ENCODE assay signal across 20 cellular contexts in genomic region chr7:152914014-152914844, GRCh38.
DNase-seq lines count a peak whose midpoint lies in the region; ATAC-seq, FAIRE-seq and TF ChIP-seq lines count a peak whose summit lies in the region.
"Had no signal": no experiment of that assay in that cellular context is flagged by ENCODE, and none has a peak within 500 bp of the region (broad histone marks: within the 10 kb centered on the region; RNA-seq: fewer than 3 reads in every experiment).

No MANE protein-coding gene starts in this region.

- DNase-seq in GM12891 (ENCODE audit: insufficient read length, low spot score): no peak
- no peak for DNase-seq in IMR-90
- no peak for DNase-seq in H1 (ENCODE audit: low read depth in 1 of 2, low spot score in 2 of 2)
- DNase-seq in NCI-H69 (lab: John Stamatoyannopoulos, UW): no peak
- no peak for DNase-seq in HT-29 (ENCODE audit: low spot score)
- no peak for DNase-seq in Kasumi-1 (lab: John Stamatoyannopoulos, UW)
- DNase-seq: C1 segment of cervical spinal cord; Calu3; CD4-positive, alpha-beta memory T cell; COR-L47; DMS153; DND-41; GOT3; H7; HCEC 1CT; HFFc6 had no signal

- intact Hi-C loops in IMR-90 (cut with micrococcal nuclease): no loop called here

- no peak overlapping the region for H4K5ac ChIP-seq in IMR-90 (ENCODE audit: low read depth, low read length)
- H4K5ac ChIP-seq in H1 (ENCODE audit: insufficient read length, low read depth, low read length): no peak overlapping the region

- POLR2A ChIA-PET in HEK293 (lab: Yijun Ruan, JAX): no interaction called here
- POLR2A ChIA-PET in IMR-90 (lab: Charles Lee; ENCODE audit: unreplicated experiment): no interaction called here
- POLR2A ChIA-PET in H1 (lab: Charles Lee; ENCODE audit: partially characterized antibody): no interaction called here

- CTCF ChIA-PET in HEK293 (lab: Yijun Ruan, JAX): no interaction called here
- CTCF ChIA-PET in IMR-90 (lab: Yijun Ruan, JAX): no interaction called here
- CTCF ChIA-PET in H1 (lab: Charles Lee; ENCODE audit: partially characterized antibody): no interaction called here

- H4K8ac ChIP-seq in IMR-90 (ENCODE audit: low read depth in 2 of 2, low read length in 2 of 2) (no peak overlapping the region), H1 (ENCODE audit: extremely low read depth, insufficient read depth, low read length) (no peak overlapping the region)

- H3K4me1 ChIP-seq in HEK293 (ENCODE audit: control insufficient read depth, insufficient read depth, low read length) (no peaks in the 10 kb centered on the region), IMR-90 (ENCODE audit: control insufficient read depth, insufficient read depth, low read length) (no peaks in the 10 kb centered on the region), H1 (replicated peaks in 1 of 4; ENCODE audit: control insufficient read depth in 3 of 4, insufficient read depth in 4 of 4, low read length in 3 of 4) (peaks cover 0 to 3% (median 0%) of the 10 kb centered on the region in 4 experiments; a peak in 1 of 7 replicates)

- H3K79me1 ChIP-seq in IMR-90 (ENCODE audit: low read depth in 1 of 2, low read length in 2 of 2) (no peaks in the 10 kb centered on the region), H1 (ENCODE audit: low read depth, low read length) (no peaks in the 10 kb centered on the region)

- WGBS in IMR-90 (ENCODE audit: extremely low coverage in 2 of 2, insufficient read length in 1 of 2), 2 experiments: 71% methylated on average over 5 of the region's 5 CpGs; no CpG with 5 or more reads in 1 of the 2 experiments
- WGBS in H1 (ENCODE audit: extremely low coverage in 1 of 2, insufficient coverage in 1 of 2, insufficient read length in 1 of 2, insufficient replicate concordance in 2 of 2, low coverage in 1 of 2, low lambda C conversion rate in 2 of 2, missing lambda C conversion rate in 1 of 2), 2 experiments: 76% methylated on average over 5 of the region's 5 CpGs; no CpG with 5 or more reads in 1 of the 2 experiments

- in situ Hi-C loops in IMR-90 (cut with MboI; ENCODE audit: low sequenced_read_pairs): no loop called here

- H3K27ac ChIP-seq in HEK293 (ENCODE audit: extremely low read depth, low read depth, low read length): no peak overlapping the region
- no peak overlapping the region for H3K27ac ChIP-seq in IMR-90 (ENCODE audit: insufficient read depth, low read length)
- no peak overlapping the region for H3K27ac ChIP-seq in H1 (ENCODE audit: low read depth, low read length)

- H3K9ac ChIP-seq in IMR-90 (ENCODE audit: low read depth, low read length): no peak overlapping the region
- no peak overlapping the region for H3K9ac ChIP-seq in H1 (replicated peaks in 1 of 4; ENCODE audit: extremely low read depth in 1 of 4, low read depth in 3 of 4, low read length in 3 of 4)

- dilution Hi-C loops in IMR-90 (cut with HindIII; ENCODE audit: low sequenced_read_pairs, unreplicated experiment): no loop called here

- H3K4ac ChIP-seq in IMR-90 (ENCODE audit: low read depth, low read length): no peak overlapping the region
- H3K4ac ChIP-seq in H1 (replicated peaks; ENCODE audit: insufficient read length, low read depth, low read length): no peak overlapping the region

- H2BK5ac ChIP-seq in IMR-90 (ENCODE audit: low read depth, low read length, poor library complexity, severe bottlenecking): peak overlapping the region; percentile 58
- no peak overlapping the region for H2BK5ac ChIP-seq in H1 (ENCODE audit: low read depth, low read length)

- no TSS peak for BruUV-seq in IMR-90 (replicated peaks; lab: Mats Ljungman, UMichigan)

- H3K4me2 ChIP-seq in IMR-90 (ENCODE audit: low read depth, low read length) (no peak overlapping the region), H1 (ENCODE audit: insufficient read depth in 1 of 2, low read depth in 2 of 2, low read length in 2 of 2) (no peak overlapping the region)

- no peaks in the 10 kb centered on the region for H3K9me3 ChIP-seq in HEK293 (ENCODE audit: control insufficient read depth, insufficient read depth, low read depth, low read length)
- peaks cover 9% of the 10 kb centered on the region for H3K9me3 ChIP-seq in IMR-90 (ENCODE audit: control insufficient read depth, insufficient read depth, low read length)
- H3K9me3 ChIP-seq in H1 (ENCODE audit: insufficient read depth in 2 of 2, low read depth in 1 of 2, low read length in 1 of 2): peaks cover 0 to 11% of the 10 kb centered on the region in 2 experiments; a peak in 1 of 4 replicates

- H3K56ac ChIP-seq in IMR-90 (ENCODE audit: extremely low read depth, insufficient read depth, low read length): no peak overlapping the region
- H3K56ac ChIP-seq in H1 (replicated peaks; ENCODE audit: insufficient read length, low read depth, low read length): peak overlapping the region; percentile 93

- no peak for TF ChIP-seq EP300 in H1 (IDR thresholded peaks at IDR 0.05; ENCODE audit: borderline replicate concordance in 1 of 2, low read depth in 2 of 2, low read length in 2 of 2)

- no peak overlapping the region for H2BK20ac ChIP-seq in IMR-90 (ENCODE audit: low read depth, low read length)
- no peak overlapping the region for H2BK20ac ChIP-seq in H1 (ENCODE audit: low read length)

- FAIRE-seq in GM12891 (lab: Jason Lieb, UNC) (peak; percentile 69), H1 (lab: Jason Lieb, UNC) (no peak)
- FAIRE-seq: G401.6, GM18507 had no signal

- H3K23me2 ChIP-seq in H1 (ENCODE audit: low read depth, low read length): peaks cover 19% of the 10 kb centered on the region; the same call in 1 of the 2 replicates

- H4K91ac ChIP-seq in IMR-90 (ENCODE audit: insufficient read depth, low read depth, low read length) (no peak overlapping the region), H1 (replicated peaks; ENCODE audit: insufficient read length, low read length) (no peak overlapping the region)

- TF ChIP-seq RAD21 in IMR-90 (IDR thresholded peaks at IDR 0.05; ENCODE audit: low read length) (no peak), H1 (IDR thresholded peaks at IDR 0.05 in 1 of 2, conservative IDR thresholded peaks at IDR 0.05 in 1 of 2; ENCODE audit: low read depth in 2 of 2, low read length in 2 of 2) (no peak)

- no peaks in the 10 kb centered on the region for H3K9me1 ChIP-seq in IMR-90 (ENCODE audit: insufficient read depth, low read length)

- no peaks in the 10 kb centered on the region for H3K79me2 ChIP-seq in H1 (ENCODE audit: control insufficient read depth in 1 of 2, insufficient read depth in 2 of 2, low read length in 2 of 2)

- TF ChIP-seq POLR2A in GM12891 (IDR thresholded peaks at IDR 0.05; ENCODE audit: low read depth, low read length): no peak
- TF ChIP-seq POLR2A in IMR-90 (IDR thresholded peaks at IDR 0.05; ENCODE audit: low read depth, low read length): no peak
- no peak for TF ChIP-seq POLR2A in H1 (IDR thresholded peaks at IDR 0.05; ENCODE audit: control extremely low read depth in 1 of 2, low read depth in 2 of 2, low read length in 2 of 2)

- no peak overlapping the region for H2AK5ac ChIP-seq in IMR-90 (ENCODE audit: low read depth, low read length)
- peak overlapping the region; percentile 78; the same call in 1 of the 2 replicates for H2AK5ac ChIP-seq in H1 (ENCODE audit: low read depth, low read length)

- no peak overlapping the region for H2BK12ac ChIP-seq in H1 (ENCODE audit: low read depth, low read length)

- no peak overlapping the region for H3K14ac ChIP-seq in IMR-90 (replicated peaks; ENCODE audit: low read depth, low read length)
- H3K14ac ChIP-seq in H1 (ENCODE audit: insufficient read length): no peak overlapping the region

- no peak for ATAC-seq in IMR-90 (ENCODE audit: low read depth)
- ATAC-seq in GM18909 (IDR thresholded peaks at IDR 0.05; ENCODE audit: poor library complexity, unreplicated experiment): no peak

- H3K27me3 ChIP-seq in IMR-90 (ENCODE audit: control insufficient read depth, insufficient read depth, low read length): no peaks in the 10 kb centered on the region
- H3K27me3 ChIP-seq in H1 (replicated peaks in 1 of 4; ENCODE audit: control insufficient read depth in 3 of 4, extremely low read depth in 1 of 4, insufficient read depth in 3 of 4, low read length in 3 of 4): no peaks in the 10 kb centered on the region; a peak in 1 of 7 replicates

- H3K4me3 ChIP-seq in HEK293 (ENCODE audit: low read depth, low read length) (no peak overlapping the region), IMR-90 (ENCODE audit: insufficient read depth, low read depth, low read length) (no peak overlapping the region), H1 (ENCODE audit: extremely low read depth in 1 of 4, insufficient read depth in 2 of 4, low read depth in 3 of 4, low read length in 4 of 4) (no peak overlapping the region)

- H2BK120ac ChIP-seq in IMR-90 (ENCODE audit: low read depth, low read length) (no peak overlapping the region), H1 (replicated peaks; ENCODE audit: low read depth, low read length) (no peak overlapping the region)

- H2AFZ ChIP-seq in IMR-90 (replicated peaks; ENCODE audit: low read length, poor library complexity): no peak overlapping the region
- H2AFZ ChIP-seq in H1 (ENCODE audit: low read length): no peak overlapping the region

- no peak overlapping the region for H3K18ac ChIP-seq in IMR-90 (ENCODE audit: low read depth, low read length)
- H3K18ac ChIP-seq in H1 (ENCODE audit: extremely low read depth, low read length): no peak overlapping the region

- no peak for TF ChIP-seq CTCF in HEK293 (tag by site-specific recombination; IDR thresholded peaks at IDR 0.05)
- TF ChIP-seq CTCF in IMR-90 (conservative IDR thresholded peaks at IDR 0.05; ENCODE audit: low read depth, low read length): no peak
- TF ChIP-seq CTCF in H1 (IDR thresholded peaks at IDR 0.05; ENCODE audit: control extremely low read depth in 1 of 3, insufficient read depth in 1 of 3, low read depth in 1 of 3, low read length in 3 of 3): no peak

- H4K20me1 ChIP-seq in IMR-90 (ENCODE audit: insufficient read depth, low read length) (no peaks in the 10 kb centered on the region), H1 (replicated peaks in 1 of 2; ENCODE audit: control insufficient read depth in 1 of 2, insufficient read depth in 2 of 2, low read length in 2 of 2) (peaks cover 0 to 17% of the 10 kb centered on the region in 2 experiments)

- no peak overlapping the region for H3K23ac ChIP-seq in IMR-90 (ENCODE audit: low read depth, low read length)
- no peak overlapping the region for H3K23ac ChIP-seq in H1 (ENCODE audit: insufficient read length)

- H3K36me3 ChIP-seq in HEK293 (ENCODE audit: control insufficient read depth in 2 of 2, insufficient read depth in 1 of 2, low read length in 2 of 2): no peaks in the 10 kb centered on the region
- H3K36me3 ChIP-seq in IMR-90 (ENCODE audit: control insufficient read depth, insufficient read depth, low read length): no peaks in the 10 kb centered on the region
- H3K36me3 ChIP-seq in H1 (ENCODE audit: control insufficient read depth in 2 of 4, insufficient read depth in 4 of 4, low read length in 3 of 4): no peaks in the 10 kb centered on the region; a peak in 1 of 8 replicates

- H2AK9ac ChIP-seq in IMR-90 (replicated peaks; ENCODE audit: low read depth, low read length, poor library complexity): no peak overlapping the region

- H2BK15ac ChIP-seq in IMR-90 (ENCODE audit: low read depth, low read length) (no peak overlapping the region), H1 (ENCODE audit: low read length) (no peak overlapping the region)

TF ChIP-seq in IMR-90, 13 proteins besides CTCF, POLR2A, EP300 and RAD21 (continues in another document):
- no peak for TF ChIP-seq SMC3 (IDR thresholded peaks at IDR 0.05; ENCODE audit: low read depth, low read length)

TF ChIP-seq in H1, 55 proteins besides CTCF, POLR2A, EP300 and RAD21 (continues in another document):
- TF ChIP-seq SP1 (IDR thresholded peaks at IDR 0.05; ENCODE audit: low read depth, low read length): no peak
